14 cellular contexts compared by ENCODE assay signal in genomic region chr10:115095758-115096157, GRCh38. TPM values are rescaled to one million over a fixed set of nuclear protein-coding genes. Genes with fewer than 3 reads are reported as not detected.
"Had no signal": no experiment of that assay in that cellular context is flagged by ENCODE, and none has a peak within 500 bp of the region (broad histone marks: within the 10 kb centered on the region; RNA-seq: fewer than 3 reads in every experiment).

No MANE protein-coding gene starts in this region.

- H3K4me3 ChIP-seq: esophagus squamous epithelium, pancreas, thoracic aorta had no signal

- H3K36me3 ChIP-seq: ascending aorta, esophagus squamous epithelium, pancreas, thoracic aorta had no signal

- DNase-seq: activated naive CD4-positive, alpha-beta T cell treated with Interleukin-2 at 50 U/mL for 16 hours; activated naive CD8-positive, alpha-beta T cell treated with anti-CD3 and anti-CD28 coated beads, Interleukin-2, amount 50 U/mL, for 24 hours; esophagus squamous epithelium; immature natural killer cell; mesendoderm; pancreas; stimulated activated CD4-positive, alpha-beta T cell treated with anti-CD3 and anti-CD28 coated beads, Interleukin-12 subunit alpha, Interleukin-12 subunit beta, amount 100 ng/mL, for 4 hours; SW 1271 had no signal

- H3K27ac ChIP-seq: ascending aorta, esophagus squamous epithelium, pancreas, thoracic aorta had no signal

- ATAC-seq: activated CD4-positive, CD25-positive, alpha-beta regulatory T cell treated with anti-CD3 and anti-CD28 coated beads, Interleukin-2, amount 50 U/mL, for 24 hours; activated naive CD8-positive, alpha-beta T cell treated with anti-CD3 and anti-CD28 coated beads, Interleukin-2, amount 50 U/mL, for 24 hours; activated T-helper 17 cell treated with anti-CD3 and anti-CD28 coated beads, Interleukin-2, amount 50 U/mL, for 72 hours; pancreas; stimulated activated effector memory CD8-positive, alpha-beta T cell treated with anti-CD3 and anti-CD28 coated beads, Interleukin-12 subunit alpha, Interleukin-12 subunit beta, amount 100 ng/mL, for 72 hours had no signal

- H3K9me3 ChIP-seq: ascending aorta, esophagus squamous epithelium, pancreas, thoracic aorta had no signal

- H3K27me3 ChIP-seq: ascending aorta had no signal

RNA-seq across cellular contexts. Expression of gene ATRNL1, which starts 2.6 kb away (rescaled TPM):
- total RNA-seq: endothelial cell of umbilical vein had no signal
- polyA plus RNA-seq: endothelial cell of umbilical vein, immature natural killer cell had no signal
